In the genomic region with DNA sequence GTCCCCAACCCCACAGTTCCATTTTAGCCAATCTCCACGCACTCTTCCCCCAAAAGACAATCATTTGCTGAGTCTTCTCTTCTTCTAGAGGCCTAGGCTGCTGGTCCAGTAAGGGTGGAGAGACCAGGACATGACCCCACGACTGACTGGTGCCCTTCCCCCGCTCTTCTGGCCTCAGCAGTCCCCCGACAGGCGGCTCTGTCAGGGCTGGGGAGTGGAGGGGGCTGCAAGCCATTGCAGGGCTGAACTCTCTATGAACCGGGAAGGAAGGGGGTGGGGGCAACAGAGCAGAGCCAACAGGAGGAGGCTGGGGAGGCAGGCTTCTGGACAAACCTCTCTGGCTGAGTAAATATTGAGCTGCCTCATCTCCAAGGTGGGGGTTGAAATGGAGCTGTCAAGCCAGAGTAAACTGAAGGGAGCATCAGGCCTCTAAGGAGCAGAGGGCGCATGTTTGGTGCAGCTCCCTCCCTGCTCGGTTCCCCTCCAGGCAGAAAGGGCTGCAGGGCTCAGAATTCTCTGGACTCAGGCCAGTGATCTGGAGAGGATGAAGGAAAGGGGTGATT, we compare ENCODE assay signal across 12 cellular contexts. TPM values are rescaled to one million over a fixed set of nuclear protein-coding genes. Genes with fewer than 3 reads are reported as not detected.
DNase-seq lines count a peak whose midpoint lies in the region; ATAC-seq and TF ChIP-seq lines count a peak whose summit lies in the region.
"Had no signal": no experiment of that assay in that cellular context is flagged by ENCODE, and none has a peak within 500 bp of the region (broad histone marks: within the 10 kb centered on the region; RNA-seq: fewer than 3 reads in every experiment).

No MANE protein-coding gene starts in this region.

- peaks cover 11% of the 10 kb centered on the region for H3K4me1 ChIP-seq in fibroblast of lung (ENCODE audit: control insufficient read depth, extremely low read depth, insufficient read depth, low read length)
- peaks cover 17% of the 10 kb centered on the region for H3K4me1 ChIP-seq in rectal smooth muscle tissue (ENCODE audit: control insufficient read depth, insufficient read depth, low read length)

- no peaks in the 10 kb centered on the region for H4K20me1 ChIP-seq in fibroblast of lung (ENCODE audit: control insufficient read depth, extremely low read depth, insufficient read depth, low read length)

- TF ChIP-seq CTCF in fibroblast of lung (conservative IDR thresholded peaks at IDR 0.05 in 1 of 2, IDR thresholded peaks at IDR 0.05 in 1 of 2; ENCODE audit: low read depth in 1 of 2, low read length in 2 of 2), result no peak

- no peak for ATAC-seq in HG03025 (IDR thresholded peaks at IDR 0.05; ENCODE audit: low FRiP score, unreplicated experiment)
- no peak for ATAC-seq in GM18517 (IDR thresholded peaks at IDR 0.05; ENCODE audit: unreplicated experiment)
- ATAC-seq: natural killer cell, T-helper 17 cell had no signal

- no peaks in the 10 kb centered on the region for H3K79me2 ChIP-seq in fibroblast of lung (ENCODE audit: control insufficient read depth, insufficient read depth, low read length)

- H3K27ac ChIP-seq in fibroblast of lung (ENCODE audit: insufficient read depth, low read length), result no peak overlapping the region
- peak overlapping the region; percentile 21 for H3K27ac ChIP-seq in rectal smooth muscle tissue (ENCODE audit: low read depth, low read length)

- no peak overlapping the region for H2AFZ ChIP-seq in fibroblast of lung (ENCODE audit: low read length)

- H3K36me3 ChIP-seq in fibroblast of lung (ENCODE audit: control insufficient read depth, insufficient read depth, low read length) (no peaks in the 10 kb centered on the region), rectal smooth muscle tissue (ENCODE audit: control insufficient read depth, insufficient read depth, low read length) (no peaks in the 10 kb centered on the region)

- peak; percentile 62 for DNase-seq in NCI-H2081 (lab: John Stamatoyannopoulos, UW)
- no peak for DNase-seq in NCI-H2081 treated with DMSO at 0.1 percent for 48 hours (lab: John Stamatoyannopoulos, UW)
- DNase-seq in NCI-H226, result peak; percentile 68
- DNase-seq in fibroblast of lung (ENCODE audit: low read depth in 2 of 2), result peak; percentile 59 to 71
- no peak for DNase-seq in superior temporal gyrus (ENCODE audit: extremely low spot score)
- DNase-seq: 8988T; natural killer cell; stimulated activated CD4-positive, alpha-beta T cell treated with anti-CD3 and anti-CD28 coated beads, Interleukin-12 subunit alpha, Interleukin-12 subunit beta, amount 100 ng/mL, for 4 hours; T-helper 17 cell had no signal

- no peak overlapping the region for H3K4me3 ChIP-seq in fibroblast of lung (replicated peaks in 1 of 4; ENCODE audit: control extremely low read depth in 1 of 4, insufficient read depth in 1 of 4, low read depth in 3 of 4, low read length in 4 of 4)
- no peak overlapping the region for H3K4me3 ChIP-seq in rectal smooth muscle tissue (ENCODE audit: low read length)

- no peaks in the 10 kb centered on the region for H3K9me3 ChIP-seq in fibroblast of lung (ENCODE audit: control insufficient read depth, insufficient read depth, low read depth, low read length)

- H3K9ac ChIP-seq in fibroblast of lung (ENCODE audit: insufficient read depth, low read length) (no peak overlapping the region), rectal smooth muscle tissue (ENCODE audit: low read length) (no peak overlapping the region)

- no peaks in the 10 kb centered on the region for H3K27me3 ChIP-seq in fibroblast of lung (ENCODE audit: control insufficient read depth, insufficient read depth, low read length)
- peaks cover 4% of the 10 kb centered on the region for H3K27me3 ChIP-seq in rectal smooth muscle tissue (ENCODE audit: control insufficient read depth, insufficient read depth, low read length)

- no peak overlapping the region for H3K4me2 ChIP-seq in fibroblast of lung (ENCODE audit: extremely low read depth, insufficient read depth, low read length)

RNA-seq across cellular contexts. Expression of a gene that starts 8.7 kb away (rescaled TPM):
- total RNA-seq in fibroblast of lung, result not detected in 2 replicates
- not detected in 2 replicates for polyA plus RNA-seq in fibroblast of lung
- polyA plus RNA-seq in fibroblast of lung (2012), result not detected in 2 replicates
- polyA minus RNA-seq in fibroblast of lung (ENCODE audit: low replicate concordance), result not detected in 2 replicates
- total RNA-seq: natural killer cell, T-helper 17 cell had no signal

RNA-seq across cellular contexts. Expression of a gene that starts 22.8 kb away (rescaled TPM):
- total RNA-seq in fibroblast of lung, result 9.2 and 12.2 TPM in 2 replicates
- polyA plus RNA-seq in fibroblast of lung, result 12.3 and 15.9 TPM in 2 replicates
- 18.2 and 25.8 TPM in 2 replicates for polyA plus RNA-seq in fibroblast of lung (2012)
- polyA minus RNA-seq in fibroblast of lung (ENCODE audit: low replicate concordance), result 10.2 and 12.9 TPM in 2 replicates

RNA-seq across cellular contexts. Expression of a gene that starts 56.0 kb away (rescaled TPM):
- 6.2 and 8.9 TPM in 2 replicates for total RNA-seq in fibroblast of lung
- polyA plus RNA-seq in fibroblast of lung, result 3.4 and 3.8 TPM in 2 replicates
- 4.5 and 5.6 TPM in 2 replicates for polyA plus RNA-seq in fibroblast of lung (2012)
- 3.8 and 5.0 TPM in 2 replicates for polyA minus RNA-seq in fibroblast of lung (ENCODE audit: low replicate concordance)

Comparison
In these comparisons a context has a peak if more than half of its experiments do, and no peak if none do; other contexts are left out.
1. DNase-seq: peak in NCI-H2081 (2 of 2), NCI-H226 (single experiment) and fibroblast of lung (2 of 2); none in NCI-H2081 treated with DMSO at 0.1 percent for 48 hours (single experiment) and superior temporal gyrus (single experiment).